33 cellular contexts compared by ENCODE assay signal in the genomic region with DNA sequence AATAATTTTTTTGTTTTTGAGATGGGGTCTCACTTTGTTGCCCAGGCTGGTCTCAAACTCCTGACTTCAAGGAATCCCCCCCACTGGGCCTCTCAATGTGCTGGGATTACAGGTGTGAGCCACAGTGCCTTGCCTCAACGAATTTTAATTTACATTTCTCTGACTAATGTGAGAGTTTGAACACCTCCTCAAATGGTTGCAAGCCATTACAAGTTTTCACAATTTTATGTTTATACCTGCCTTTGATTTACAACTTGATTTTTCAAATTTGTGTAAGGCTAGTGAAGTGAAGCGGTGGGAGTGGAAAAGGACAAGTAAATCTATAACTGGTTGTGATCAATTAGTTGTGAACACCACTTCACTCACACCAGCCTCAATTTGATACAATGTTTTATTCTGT. TPM values are rescaled to one million over a fixed set of nuclear protein-coding genes. Genes with fewer than 3 reads are reported as not detected.
"Had no signal": no experiment of that assay in that cellular context is flagged by ENCODE, and none has a peak within 500 bp of the region (broad histone marks: within the 10 kb centered on the region; RNA-seq: fewer than 3 reads in every experiment).

No MANE protein-coding gene starts in this region.

- H3K27me3 ChIP-seq: ascending aorta, ovary, stomach, tibial nerve had no signal

- DNase-seq: activated CD4-positive, alpha-beta T cell treated with anti-CD3 and anti-CD28 coated beads for 48 hours; activated CD4-positive, alpha-beta T cell treated with anti-CD3 and anti-CD28 coated beads, Interleukin-2, amount 50 U/mL, for 48 hours; activated CD8-positive, alpha-beta memory T cell treated with anti-CD3 and anti-CD28 coated beads, Interleukin-2, amount 50 U/mL, for 4 hours; activated gamma-delta T cell; activated naive CD4-positive, alpha-beta T cell treated with anti-CD3 and anti-CD28 coated beads, Interleukin-2, amount 10 ng/mL, durations not matched to agents 7 days and 5 days; activated naive CD8-positive, alpha-beta T cell treated with anti-CD3 and anti-CD28 coated beads, Interleukin-2, amount 10 ng/mL, durations not matched to agents 7 days and 5 days; activated T-cell treated with anti-CD3 and anti-CD28 coated beads, Interleukin-2, amount 50 U/mL, for 1 hour; caudate nucleus; cortex of kidney; endodermal cell; head of caudate nucleus; hippocampal formation; kidney; left colon; naive B cell; nephron progenitor cell; ovary; psoas muscle; stimulated activated CD4-positive, alpha-beta T cell treated with anti-CD3 and anti-CD28 coated beads, Interleukin-15, amount 100 ng/mL, for 24 hours; stimulated activated CD4-positive, alpha-beta T cell treated with anti-CD3 and anti-CD28 coated beads, Interleukin-2, amount 100 ng/mL, for 24 hours; stimulated activated naive B cell treated with anti-CD40 and anti-IgM and Interleukin-4, amounts not matched to agents 10 μg/mL and 1 μg/mL and 100 μg/mL, for 72 hours; stomach; T-helper 9 cell; WERI-Rb-1 had no signal

- H3K9me3 ChIP-seq: ascending aorta, neutrophil, ovary, psoas muscle, stomach, tibial nerve had no signal

- H3K4me1 ChIP-seq: ascending aorta, psoas muscle, stomach, tibial nerve had no signal

- H3K4me1 Mint-ChIP-seq: endodermal cell, naive B cell, nephron progenitor cell had no signal

- H3K27ac Mint-ChIP-seq: activated naive CD4-positive, alpha-beta T cell treated with anti-CD3 and anti-CD28 coated beads, Interleukin-2, amount 10 ng/mL, durations not matched to agents 7 days and 5 days; activated naive CD8-positive, alpha-beta T cell treated with anti-CD3 and anti-CD28 coated beads, Interleukin-2, amount 10 ng/mL, durations not matched to agents 7 days and 5 days; brain; endodermal cell; mesothelial cell of epicardium; naive B cell; nephron progenitor cell; stimulated activated naive B cell treated with anti-CD40 and anti-IgM and Interleukin-4, amounts not matched to agents 10 μg/mL and 1 μg/mL and 100 μg/mL, for 72 hours had no signal

- H3K36me3 Mint-ChIP-seq: activated naive CD4-positive, alpha-beta T cell treated with anti-CD3 and anti-CD28 coated beads, Interleukin-2, amount 10 ng/mL, durations not matched to agents 7 days and 5 days; activated naive CD8-positive, alpha-beta T cell treated with anti-CD3 and anti-CD28 coated beads, Interleukin-2, amount 10 ng/mL, durations not matched to agents 7 days and 5 days; brain; mesothelial cell of epicardium; naive B cell; stimulated activated naive B cell treated with anti-CD40 and anti-IgM and Interleukin-4, amounts not matched to agents 10 μg/mL and 1 μg/mL and 100 μg/mL, for 72 hours had no signal

- H3K4me3 Mint-ChIP-seq: activated naive CD4-positive, alpha-beta T cell treated with anti-CD3 and anti-CD28 coated beads, Interleukin-2, amount 10 ng/mL, durations not matched to agents 7 days and 5 days; activated naive CD8-positive, alpha-beta T cell treated with anti-CD3 and anti-CD28 coated beads, Interleukin-2, amount 10 ng/mL, durations not matched to agents 7 days and 5 days; brain; endodermal cell; mesothelial cell of epicardium; naive B cell; nephron progenitor cell; stimulated activated naive B cell treated with anti-CD40 and anti-IgM and Interleukin-4, amounts not matched to agents 10 μg/mL and 1 μg/mL and 100 μg/mL, for 72 hours had no signal

- H3K27ac ChIP-seq: ascending aorta, neutrophil, ovary, psoas muscle, tibial nerve, WERI-Rb-1 had no signal

- H3K36me3 ChIP-seq: ascending aorta, neutrophil, ovary, stomach, tibial nerve, WERI-Rb-1 had no signal

- H3K9me3 Mint-ChIP-seq: activated naive CD4-positive, alpha-beta T cell treated with anti-CD3 and anti-CD28 coated beads, Interleukin-2, amount 10 ng/mL, durations not matched to agents 7 days and 5 days; activated naive CD8-positive, alpha-beta T cell treated with anti-CD3 and anti-CD28 coated beads, Interleukin-2, amount 10 ng/mL, durations not matched to agents 7 days and 5 days; brain had no signal

- ATAC-seq: activated CD4-positive, CD25-positive, alpha-beta regulatory T cell treated with anti-CD3 and anti-CD28 coated beads, Interleukin-2, amount 50 U/mL, for 24 hours; psoas muscle; stimulated activated naive B cell treated with anti-CD40 and anti-IgM and Interleukin-4, amounts not matched to agents 10 μg/mL and 1 μg/mL and 100 μg/mL, for 72 hours had no signal

- H3K4me3 ChIP-seq: ascending aorta, ovary, psoas muscle, stomach, tibial nerve had no signal

RNA-seq across cellular contexts. Expression of gene RHBDL2, which starts 8.9 kb away (rescaled TPM):
- total RNA-seq: activated CD8-positive, alpha-beta memory T cell treated with anti-CD3 and anti-CD28 coated beads for 36 hours; activated naive CD8-positive, alpha-beta T cell treated with anti-CD3 and anti-CD28 coated beads, Interleukin-2, amount 10 ng/mL, durations not matched to agents 7 days and 5 days; ascending aorta; chondrocyte; endodermal cell; mesothelial cell of epicardium; psoas muscle; T-helper 1 cell treated with Interleukin-12 subunit alpha and Interleukin-12 subunit beta and Interleukin-4 antibody, amounts not matched to agents 30 ng/mL and 1 ng/mL, for 36 hours had no signal
